Comparison of ENCODE assay signal across 10 cellular contexts in the genomic region with DNA sequence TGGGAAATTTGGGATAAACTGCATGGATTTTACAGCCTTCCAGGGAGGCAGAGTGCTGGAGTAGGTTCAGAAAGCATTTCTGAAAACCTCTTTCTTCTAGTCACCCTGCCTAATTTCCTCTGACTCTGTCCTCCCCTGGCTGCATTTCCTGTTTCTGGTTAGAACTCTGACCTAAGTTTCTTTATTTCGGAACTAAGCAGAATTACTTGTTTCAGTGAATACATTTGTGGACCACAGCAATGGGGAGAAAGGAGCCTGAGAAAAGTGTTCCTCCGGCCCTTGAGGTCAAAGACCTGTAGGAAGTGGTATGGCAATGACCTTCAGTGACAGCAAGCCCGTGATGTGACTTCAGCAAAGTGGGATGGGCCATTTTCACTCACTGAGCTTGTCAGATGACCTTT.
DNase-seq lines count a peak whose midpoint lies in the region; ATAC-seq and TF ChIP-seq lines count a peak whose summit lies in the region.
"Had no signal": no experiment of that assay in that cellular context is flagged by ENCODE, and none has a peak within 500 bp of the region (broad histone marks: within the 10 kb centered on the region; RNA-seq: fewer than 3 reads in every experiment).

No MANE protein-coding gene starts in this region.

- H3K36me3 ChIP-seq in GM23338 (ENCODE audit: insufficient read depth) (no peaks in the 10 kb centered on the region), mucosa of descending colon (ENCODE audit: low read depth) (no peaks in the 10 kb centered on the region), gastroesophageal sphincter (no peaks in the 10 kb centered on the region)

- TF ChIP-seq EP300 in gastroesophageal sphincter (IDR thresholded peaks at IDR 0.05) = no peak

- intact Hi-C loops in mucosa of descending colon (cut with DNase I, micrococcal nuclease) = no loop called here

- H3K36me3 Mint-ChIP-seq in GM23338 (ENCODE audit: low read depth) = no peaks in the 10 kb centered on the region

- H3F3A ChIP-seq in GM23338 (replicated peaks; ENCODE audit: low read depth) = no peaks in the 10 kb centered on the region; the same call in 1 of the 2 replicates

- no peak overlapping the region for H3K4me3 Mint-ChIP-seq in GM23338
- H3K4me3 Mint-ChIP-seq: nephron had no signal

- H3K27me3 Mint-ChIP-seq in GM23338 (ENCODE audit: insufficient read depth, low read depth, poor library complexity) = no peaks in the 10 kb centered on the region

- TF ChIP-seq CTCF in GM23338 (conservative IDR thresholded peaks at IDR 0.05; ENCODE audit: low read depth in 2 of 2) = no peak
- TF ChIP-seq CTCF in mucosa of descending colon (IDR thresholded peaks at IDR 0.05) = no peak
- TF ChIP-seq CTCF in gastroesophageal sphincter (IDR thresholded peaks at IDR 0.05) = no peak

- no peak overlapping the region for H3K4me3 ChIP-seq in GM23338
- H3K4me3 ChIP-seq in mucosa of descending colon = no peak overlapping the region
- H3K4me3 ChIP-seq in gastroesophageal sphincter = no peak overlapping the region

- H3K4me2 ChIP-seq in GM23338 = no peak overlapping the region

- no peaks in the 10 kb centered on the region for H3K9me2 ChIP-seq in GM23338 (ENCODE audit: insufficient read depth)

- H3K27ac Mint-ChIP-seq in GM23338 = no peak overlapping the region
- H3K27ac Mint-ChIP-seq: nephron had no signal

- DNase-seq in GM23338 (ENCODE audit: low spot score) (no peak), OCI-M1 (lab: John Stamatoyannopoulos, UW) (peak; percentile 41), mucosa of descending colon (no peak), C1 segment of cervical spinal cord (lab: John Stamatoyannopoulos, UW) (no peak), NCI-H2081 treated with DMSO at 0.1 percent for 48 hours (lab: John Stamatoyannopoulos, UW) (no peak)
- DNase-seq in effector CD8-positive, alpha-beta T cell (lab: John Stamatoyannopoulos, UW) = no peak

- ATAC-seq in GM18498 (IDR thresholded peaks at IDR 0.05; ENCODE audit: unreplicated experiment) (peak; percentile 51), GM23338 (no peak), mucosa of descending colon (peak; percentile 17), gastroesophageal sphincter (no peak)

- H3K27ac ChIP-seq in GM23338 (ENCODE audit: low read depth) = no peak overlapping the region
- H3K27ac ChIP-seq in gastroesophageal sphincter = no peak overlapping the region
- H3K27ac ChIP-seq: RWPE1 had no signal

- H3K4me1 ChIP-seq in GM23338 (ENCODE audit: insufficient read depth) = peaks cover 10% of the 10 kb centered on the region
- H3K4me1 ChIP-seq in mucosa of descending colon (ENCODE audit: low read depth) = peaks cover 3% of the 10 kb centered on the region
- H3K4me1 ChIP-seq in gastroesophageal sphincter = no peaks in the 10 kb centered on the region

- H3K9me3 Mint-ChIP-seq in GM23338 = no peaks in the 10 kb centered on the region

- no peaks in the 10 kb centered on the region for H3K9me3 ChIP-seq in mucosa of descending colon
- no peaks in the 10 kb centered on the region for H3K9me3 ChIP-seq in gastroesophageal sphincter

- H3K79me2 ChIP-seq in GM23338 (replicated peaks; ENCODE audit: insufficient read depth) = no peaks in the 10 kb centered on the region

- H3K27me3 ChIP-seq in GM23338 (ENCODE audit: insufficient read depth) (no peaks in the 10 kb centered on the region), gastroesophageal sphincter (no peaks in the 10 kb centered on the region)

- WGBS in gastroesophageal sphincter (ENCODE audit: low coverage in 1 of 2), 2 donors = 54% methylated on average over 3 of the region's 3 CpGs; no CpG with 5 or more reads in 1 of the 2 donors

- H3K4me1 Mint-ChIP-seq in GM23338 = peaks cover 19% of the 10 kb centered on the region

- H4K20me1 ChIP-seq in GM23338 (replicated peaks; ENCODE audit: insufficient read depth) = no peaks in the 10 kb centered on the region

- TF ChIP-seq POLR2A in gastroesophageal sphincter (IDR thresholded peaks at IDR 0.05) = no peak

- 0 out of 2 replicates have a peak overlapping the region, but pooled peaks have one; percentile 35 for H2AFZ ChIP-seq in GM23338

TF ChIP-seq in GM23338, 12 proteins besides CTCF, POLR2A, EP300 and RAD21 (continues in another document):
- TF ChIP-seq, protein P1, sequence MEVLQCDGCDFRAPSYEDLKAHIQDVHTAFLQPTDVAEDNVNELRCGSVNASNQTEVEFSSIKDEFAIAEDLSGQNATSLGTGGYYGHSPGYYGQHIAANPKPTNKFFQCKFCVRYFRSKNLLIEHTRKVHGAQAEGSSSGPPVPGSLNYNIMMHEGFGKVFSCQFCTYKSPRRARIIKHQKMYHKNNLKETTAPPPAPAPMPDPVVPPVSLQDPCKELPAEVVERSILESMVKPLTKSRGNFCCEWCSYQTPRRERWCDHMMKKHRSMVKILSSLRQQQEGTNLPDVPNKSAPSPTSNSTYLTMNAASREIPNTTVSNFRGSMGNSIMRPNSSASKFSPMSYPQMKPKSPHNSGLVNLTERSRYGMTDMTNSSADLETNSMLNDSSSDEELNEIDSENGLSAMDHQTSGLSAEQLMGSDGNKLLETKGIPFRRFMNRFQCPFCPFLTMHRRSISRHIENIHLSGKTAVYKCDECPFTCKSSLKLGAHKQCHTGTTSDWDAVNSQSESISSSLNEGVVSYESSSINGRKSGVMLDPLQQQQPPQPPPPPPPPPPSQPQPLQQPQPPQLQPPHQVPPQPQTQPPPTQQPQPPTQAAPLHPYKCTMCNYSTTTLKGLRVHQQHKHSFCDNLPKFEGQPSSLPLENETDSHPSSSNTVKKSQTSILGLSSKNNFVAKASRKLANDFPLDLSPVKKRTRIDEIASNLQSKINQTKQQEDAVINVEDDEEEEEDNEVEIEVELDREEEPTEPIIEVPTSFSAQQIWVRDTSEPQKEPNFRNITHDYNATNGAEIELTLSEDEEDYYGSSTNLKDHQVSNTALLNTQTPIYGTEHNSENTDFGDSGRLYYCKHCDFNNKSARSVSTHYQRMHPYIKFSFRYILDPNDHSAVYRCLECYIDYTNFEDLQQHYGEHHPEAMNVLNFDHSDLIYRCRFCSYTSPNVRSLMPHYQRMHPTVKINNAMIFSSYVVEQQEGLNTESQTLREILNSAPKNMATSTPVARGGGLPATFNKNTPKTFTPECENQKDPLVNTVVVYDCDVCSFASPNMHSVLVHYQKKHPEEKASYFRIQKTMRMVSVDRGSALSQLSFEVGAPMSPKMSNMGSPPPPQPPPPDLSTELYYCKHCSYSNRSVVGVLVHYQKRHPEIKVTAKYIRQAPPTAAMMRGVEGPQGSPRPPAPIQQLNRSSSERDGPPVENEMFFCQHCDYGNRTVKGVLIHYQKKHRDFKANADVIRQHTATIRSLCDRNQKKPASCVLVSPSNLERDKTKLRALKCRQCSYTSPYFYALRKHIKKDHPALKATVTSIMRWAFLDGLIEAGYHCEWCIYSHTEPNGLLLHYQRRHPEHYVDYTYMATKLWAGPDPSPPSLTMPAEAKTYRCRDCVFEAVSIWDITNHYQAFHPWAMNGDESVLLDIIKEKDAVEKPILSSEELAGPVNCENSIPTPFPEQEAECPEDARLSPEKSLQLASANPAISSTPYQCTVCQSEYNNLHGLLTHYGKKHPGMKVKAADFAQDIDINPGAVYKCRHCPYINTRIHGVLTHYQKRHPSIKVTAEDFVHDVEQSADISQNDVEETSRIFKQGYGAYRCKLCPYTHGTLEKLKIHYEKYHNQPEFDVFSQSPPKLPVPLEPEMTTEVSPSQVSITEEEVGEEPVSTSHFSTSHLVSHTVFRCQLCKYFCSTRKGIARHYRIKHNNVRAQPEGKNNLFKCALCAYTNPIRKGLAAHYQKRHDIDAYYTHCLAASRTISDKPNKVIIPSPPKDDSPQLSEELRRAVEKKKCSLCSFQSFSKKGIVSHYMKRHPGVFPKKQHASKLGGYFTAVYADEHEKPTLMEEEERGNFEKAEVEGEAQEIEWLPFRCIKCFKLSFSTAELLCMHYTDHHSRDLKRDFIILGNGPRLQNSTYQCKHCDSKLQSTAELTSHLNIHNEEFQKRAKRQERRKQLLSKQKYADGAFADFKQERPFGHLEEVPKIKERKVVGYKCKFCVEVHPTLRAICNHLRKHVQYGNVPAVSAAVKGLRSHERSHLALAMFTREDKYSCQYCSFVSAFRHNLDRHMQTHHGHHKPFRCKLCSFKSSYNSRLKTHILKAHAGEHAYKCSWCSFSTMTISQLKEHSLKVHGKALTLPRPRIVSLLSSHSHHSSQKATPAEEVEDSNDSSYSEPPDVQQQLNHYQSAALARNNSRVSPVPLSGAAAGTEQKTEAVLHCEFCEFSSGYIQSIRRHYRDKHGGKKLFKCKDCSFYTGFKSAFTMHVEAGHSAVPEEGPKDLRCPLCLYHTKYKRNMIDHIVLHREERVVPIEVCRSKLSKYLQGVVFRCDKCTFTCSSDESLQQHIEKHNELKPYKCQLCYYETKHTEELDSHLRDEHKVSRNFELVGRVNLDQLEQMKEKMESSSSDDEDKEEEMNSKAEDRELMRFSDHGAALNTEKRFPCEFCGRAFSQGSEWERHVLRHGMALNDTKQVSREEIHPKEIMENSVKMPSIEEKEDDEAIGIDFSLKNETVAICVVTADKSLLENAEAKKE (CRISPR knock-in tag; IDR thresholded peaks at IDR 0.05) = no peak
- TF ChIP-seq POLR2AphosphoS5 (IDR thresholded peaks at IDR 0.05; ENCODE audit: low read depth) = no peak
- no peak for TF ChIP-seq EZH2phosphoT487 (IDR thresholded peaks at IDR 0.05; ENCODE audit: unreplicated experiment)
- no peak for TF ChIP-seq CREB1 (CRISPR knock-in tag; IDR thresholded peaks at IDR 0.05; ENCODE audit: low read depth)
- no peak for TF ChIP-seq ZNF331 (CRISPR knock-in tag; IDR thresholded peaks at IDR 0.05; ENCODE audit: low read depth)
- TF ChIP-seq STAT1 (IDR thresholded peaks at IDR 0.05; ENCODE audit: unreplicated experiment) = no peak
- TF ChIP-seq, protein P2, sequence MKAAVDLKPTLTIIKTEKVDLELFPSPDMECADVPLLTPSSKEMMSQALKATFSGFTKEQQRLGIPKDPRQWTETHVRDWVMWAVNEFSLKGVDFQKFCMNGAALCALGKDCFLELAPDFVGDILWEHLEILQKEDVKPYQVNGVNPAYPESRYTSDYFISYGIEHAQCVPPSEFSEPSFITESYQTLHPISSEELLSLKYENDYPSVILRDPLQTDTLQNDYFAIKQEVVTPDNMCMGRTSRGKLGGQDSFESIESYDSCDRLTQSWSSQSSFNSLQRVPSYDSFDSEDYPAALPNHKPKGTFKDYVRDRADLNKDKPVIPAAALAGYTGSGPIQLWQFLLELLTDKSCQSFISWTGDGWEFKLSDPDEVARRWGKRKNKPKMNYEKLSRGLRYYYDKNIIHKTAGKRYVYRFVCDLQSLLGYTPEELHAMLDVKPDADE (IDR thresholded peaks at IDR 0.05) = no peak
- no peak for TF ChIP-seq JUNB (IDR thresholded peaks at IDR 0.05; ENCODE audit: unreplicated experiment)
- TF ChIP-seq NANOG (IDR thresholded peaks at IDR 0.05; ENCODE audit: borderline replicate concordance) = no peak

Comparison
In these comparisons a context has a peak if more than half of its experiments do, and no peak if none do; other contexts are left out.
1. ATAC-seq: peak in GM18498 (single experiment) and mucosa of descending colon (single experiment); none in GM23338 (single experiment) and gastroesophageal sphincter (single experiment).